Comparison of ENCODE assay signal across 9 cellular contexts in the genomic region with DNA sequence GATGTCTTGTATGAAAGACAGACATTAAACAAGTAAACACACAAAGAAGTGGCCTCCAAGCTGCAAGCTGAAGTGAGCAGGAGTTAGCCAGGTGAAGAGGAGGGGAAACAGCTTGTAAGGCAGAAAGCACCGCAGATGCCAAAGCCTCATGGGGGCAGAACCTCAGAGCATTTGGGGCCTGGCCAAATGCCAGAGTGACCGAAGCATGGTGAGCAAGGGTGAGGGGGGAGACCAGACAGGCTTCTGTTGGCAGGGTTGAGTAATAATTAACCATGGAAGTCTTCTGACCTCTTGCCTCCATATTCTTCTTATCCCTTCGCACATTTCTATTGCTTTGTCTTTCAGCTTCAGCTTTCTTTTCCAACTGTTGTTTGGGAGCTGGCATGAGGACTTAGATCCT. TPM values are rescaled to one million over a fixed set of nuclear protein-coding genes. Genes with fewer than 3 reads are reported as not detected.
A peak's percentile ranks its signal among the peaks of the same experiment; 100 is the strongest.
DNase-seq lines count a peak whose midpoint lies in the region; ATAC-seq, FAIRE-seq and TF ChIP-seq lines count a peak whose summit lies in the region.
"Had no signal": no experiment of that assay in that cellular context is flagged by ENCODE, and none has a peak within 500 bp of the region (broad histone marks: within the 10 kb centered on the region; RNA-seq: fewer than 3 reads in every experiment).

No MANE protein-coding gene starts in this region.

- TF ChIP-seq POLR2A in NB4 (IDR thresholded peaks at IDR 0.05; ENCODE audit: extremely low read depth, insufficient read length) (no peak), body of pancreas (IDR thresholded peaks at IDR 0.05) (no peak)

- TF ChIP-seq CTCF in NB4 (IDR thresholded peaks at IDR 0.05; ENCODE audit: low read depth, low read length) (no peak), body of pancreas (IDR thresholded peaks at IDR 0.05) (no peak), D721Med (IDR thresholded peaks at IDR 0.05; ENCODE audit: insufficient read depth, missing control alignments) (no peak)

- H3K4me1 ChIP-seq in body of pancreas = peaks cover 4% of the 10 kb centered on the region

- H3K9me3 ChIP-seq in body of pancreas = no peaks in the 10 kb centered on the region

- H3K36me3 ChIP-seq in body of pancreas (replicated peaks in 1 of 2; ENCODE audit: insufficient read depth in 1 of 2, low read depth in 2 of 2) = no peaks in the 10 kb centered on the region

- H3K4me3 ChIP-seq in NB4 (ENCODE audit: low read depth, low read length) (no peak overlapping the region), body of pancreas (no peak overlapping the region)

- no peaks in the 10 kb centered on the region for H3K27me3 ChIP-seq in body of pancreas

- WGBS in body of pancreas, 2 donors = 32 to 33% methylated on average over 3 of the region's 3 CpGs

- peak; percentile 30 for DNase-seq in Right ventricle myocardium superior
- no peak for DNase-seq in cardiac septum (ENCODE audit: low spot score)
- DNase-seq in NB4 (ENCODE audit: low read depth) = peak; percentile 57
- peak; percentile 15 to 52 (median 38) for DNase-seq in body of pancreas
- DNase-seq in D721Med (ENCODE audit: insufficient read length, low spot score) = no peak
- DNase-seq in NCI-H1436 (lab: John Stamatoyannopoulos, UW) = no peak
- DNase-seq: stimulated activated CD4-positive, alpha-beta T cell treated with anti-CD3 and anti-CD28 coated beads, Interleukin-2, amount 100 ng/mL, for 24 hours had no signal

- FAIRE-seq in D721Med (lab: Jason Lieb, UNC) = no peak

- H3K27ac ChIP-seq in body of pancreas = no peak overlapping the region

- intact Hi-C loops in Right ventricle myocardium superior (cut with DNase I) = no loop called here
- intact Hi-C loops in cardiac septum (cut with DNase I) = no loop called here
- intact Hi-C loops in body of pancreas (cut with DNase I) = no loop called here

- ATAC-seq in Right ventricle myocardium superior (ENCODE audit: poor library complexity) (no peak), body of pancreas (no peak), GM19455 (IDR thresholded peaks at IDR 0.05; ENCODE audit: unreplicated experiment) (no peak), GM19395 (IDR thresholded peaks at IDR 0.05; ENCODE audit: unreplicated experiment) (no peak)

RNA-seq across cellular contexts. Expression of a gene that starts 5.6 kb away (rescaled TPM):
- total RNA-seq in Right ventricle myocardium superior (1.2 TPM), cardiac septum (5.2 TPM), body of pancreas (1 to 10 TPM; 1.3 to 3.4 TPM)

RNA-seq across cellular contexts. Expression of a gene that starts 25.4 kb away (rescaled TPM):
- total RNA-seq in Right ventricle myocardium superior = 10.4 TPM
- 13.5 TPM for total RNA-seq in cardiac septum
- 10 to 100 TPM in 1 of 2 donors, 1 to 10 TPM in 1; 8.2 to 15.3 TPM for total RNA-seq in body of pancreas

Comparison
In these comparisons a context has a peak if more than half of its experiments do, and no peak if none do; other contexts are left out.
1. DNase-seq: peak in Right ventricle myocardium superior (single experiment), NB4 (single experiment) and body of pancreas (4 of 4); none in cardiac septum (single experiment), D721Med (single experiment) and NCI-H1436 (single experiment).